Comparison of ENCODE assay signal across 10 cellular contexts in the genomic region with DNA sequence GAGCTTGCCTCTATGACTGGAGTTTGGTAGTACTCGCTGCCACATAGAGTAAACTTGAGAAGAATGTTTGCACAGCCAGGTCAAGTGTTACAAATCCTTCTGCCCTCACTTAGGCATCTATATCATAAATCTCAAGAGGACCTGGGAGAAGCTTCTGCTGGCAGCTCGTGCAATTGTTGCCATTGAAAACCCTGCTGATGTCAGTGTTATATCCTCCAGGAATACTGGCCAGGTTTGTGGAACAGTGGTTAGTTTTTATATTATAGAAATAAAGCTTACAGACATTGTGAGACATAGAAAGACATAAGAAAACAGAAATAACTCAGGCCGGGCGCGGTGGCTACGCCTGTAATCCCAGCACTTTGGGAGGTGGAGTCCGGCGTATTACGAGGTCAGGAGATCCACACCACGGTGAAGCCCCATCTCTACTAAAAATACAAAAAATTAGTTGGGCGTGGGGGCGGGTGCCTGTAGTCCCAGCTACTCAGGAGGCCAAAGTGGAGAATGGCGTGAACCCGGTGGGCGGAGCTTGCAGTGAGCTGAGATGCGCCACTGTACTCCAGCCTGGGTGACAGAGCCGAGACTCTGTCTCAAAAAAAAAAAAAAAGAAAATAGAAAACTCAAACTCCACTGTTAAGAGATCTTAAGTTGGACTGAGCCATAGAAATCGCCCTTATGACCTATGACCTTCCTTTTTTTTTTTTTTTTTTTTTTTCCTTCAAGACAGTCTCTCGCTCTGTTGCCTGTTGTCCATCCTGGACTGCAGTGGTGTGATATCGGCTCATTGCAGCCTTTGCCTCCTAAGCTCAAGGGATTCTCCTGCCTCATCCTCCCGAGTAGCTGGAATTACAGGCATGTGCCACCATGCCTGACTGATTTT. TPM values are rescaled to one million over a fixed set of nuclear protein-coding genes. Genes with fewer than 3 reads are reported as not detected.
DNase-seq lines count a peak whose midpoint lies in the region; ATAC-seq lines count a peak whose summit lies in the region.
"Had no signal": no experiment of that assay in that cellular context is flagged by ENCODE, and none has a peak within 500 bp of the region (broad histone marks: within the 10 kb centered on the region; RNA-seq: fewer than 3 reads in every experiment).

No MANE protein-coding gene starts in this region.

- ATAC-seq in activated T-cell treated with anti-CD3 and anti-CD28 coated beads, Interleukin-2, amount 50 U/mL, for 72 hours (replicated peaks in 1 of 2): no peak
- ATAC-seq in GM19324 (IDR thresholded peaks at IDR 0.05; ENCODE audit: low FRiP score, unreplicated experiment): no peak

- H3K9ac ChIP-seq in BLaER1: peak overlapping the region; percentile 99

- H3K4me1 Mint-ChIP-seq in IgD-negative memory B cell (peaks cover 14 to 28% (median 25%) of the 10 kb centered on the region in 3 donors), immature natural killer cell (peaks cover 42 to 61% of the 10 kb centered on the region in 2 donors)
- H3K4me1 Mint-ChIP-seq in activated T-cell treated with anti-CD3 and anti-CD28 coated beads, Interleukin-2, amount 50 U/mL, for 72 hours (ENCODE audit: low read depth): peaks cover 46% of the 10 kb centered on the region

- H4K20me1 ChIP-seq in BLaER1: peaks cover 71% of the 10 kb centered on the region

- H3K27me3 ChIP-seq in BLaER1: no peaks in the 10 kb centered on the region

- H3K4me2 ChIP-seq in BLaER1: peak overlapping the region; percentile 96

- H3K36me3 Mint-ChIP-seq in IgD-negative memory B cell (peaks cover 11% of the 10 kb centered on the region), immature natural killer cell (peaks cover 10 to 49% (median 28%) of the 10 kb centered on the region in 3 donors)
- peaks cover 23 to 54% of the 10 kb centered on the region in 2 donors for H3K36me3 Mint-ChIP-seq in activated T-cell treated with anti-CD3 and anti-CD28 coated beads, Interleukin-2, amount 50 U/mL, for 72 hours (ENCODE audit: insufficient read depth in 2 of 2)

- DNase-seq in activated T-cell treated with anti-CD3 and anti-CD28 coated beads, Interleukin-2, amount 50 U/mL, for 72 hours: peak in 1 of 2 donors; percentile 41
- DNase-seq in immature natural killer cell (no peak), GF-D8 (lab: John Stamatoyannopoulos, UW) (no peak), D341Med (ENCODE audit: low spot score) (no peak), COLO668 (lab: John Stamatoyannopoulos, UW; ENCODE audit: unreplicated experiment) (no peak)
- DNase-seq: GOT3, NCI-H1105 treated with DMSO at 0.1 percent for 48 hours had no signal

- H3K36me3 ChIP-seq in BLaER1: peaks cover 63% of the 10 kb centered on the region

- H3K27ac Mint-ChIP-seq in IgD-negative memory B cell (peak overlapping the region in 2 of 3 donors; percentile 33 to 80), immature natural killer cell (peak overlapping the region; percentile 46 to 97 (median 92))
- H3K27ac Mint-ChIP-seq in activated T-cell treated with anti-CD3 and anti-CD28 coated beads, Interleukin-2, amount 50 U/mL, for 72 hours: peak overlapping the region; percentile 92

- no peaks in the 10 kb centered on the region for H3K9me3 ChIP-seq in BLaER1

- peak overlapping the region; percentile 91 for H3K4me3 ChIP-seq in BLaER1

- H3K4me3 Mint-ChIP-seq in IgD-negative memory B cell (peak overlapping the region in 3 of 4 donors; percentile 86 to 94 (median 87)), immature natural killer cell (peak overlapping the region in 3 of 5 donors; percentile 94 to 99 (median 96))
- peak overlapping the region; percentile 90 to 95 for H3K4me3 Mint-ChIP-seq in activated T-cell treated with anti-CD3 and anti-CD28 coated beads, Interleukin-2, amount 50 U/mL, for 72 hours

- H3K27ac ChIP-seq in BLaER1: peak overlapping the region; percentile 99

- H3K9me3 Mint-ChIP-seq in IgD-negative memory B cell (no peaks in the 10 kb centered on the region), immature natural killer cell (no peaks in the 10 kb centered on the region)
- H3K9me3 Mint-ChIP-seq in activated T-cell treated with anti-CD3 and anti-CD28 coated beads, Interleukin-2, amount 50 U/mL, for 72 hours: no peaks in the 10 kb centered on the region

- peaks cover 61% of the 10 kb centered on the region for H3K4me1 ChIP-seq in BLaER1

- H3K27me3 Mint-ChIP-seq in IgD-negative memory B cell (no peaks in the 10 kb centered on the region), immature natural killer cell (ENCODE audit: low read depth in 3 of 3) (peaks cover 3 to 12% (median 11%) of the 10 kb centered on the region in 3 donors)
- H3K27me3 Mint-ChIP-seq in activated T-cell treated with anti-CD3 and anti-CD28 coated beads, Interleukin-2, amount 50 U/mL, for 72 hours (ENCODE audit: low read depth): no peaks in the 10 kb centered on the region

RNA-seq across cellular contexts. Expression of gene RPSA, which starts 2.2 kb away (rescaled TPM):
- polyA plus RNA-seq in IgD-negative memory B cell: 1,214 TPM
- 1,000 to 10,000 TPM; 2,329 to 2,816 TPM for total RNA-seq in activated T-cell treated with anti-CD3 and anti-CD28 coated beads, Interleukin-2, amount 50 U/mL, for 72 hours
- polyA plus RNA-seq in immature natural killer cell: 100 to 1,000 TPM; 496 to 820 (median 547) TPM

RNA-seq across cellular contexts. Expression of gene SLC25A38, which starts 25.6 kb away (rescaled TPM):
- polyA plus RNA-seq in IgD-negative memory B cell (50.7 TPM), immature natural killer cell (10 to 100 TPM; 32.1 to 55.0 (median 37.8) TPM)
- 10 to 100 TPM; 37.5 to 39.7 TPM for total RNA-seq in activated T-cell treated with anti-CD3 and anti-CD28 coated beads, Interleukin-2, amount 50 U/mL, for 72 hours

RNA-seq across cellular contexts. Expression of gene MOBP, which starts 58.7 kb away (rescaled TPM):
- polyA plus RNA-seq in IgD-negative memory B cell (not detected), immature natural killer cell (not detected)
- total RNA-seq in activated T-cell treated with anti-CD3 and anti-CD28 coated beads, Interleukin-2, amount 50 U/mL, for 72 hours: under 1 TPM in 1 of 2 donors, not detected in 1; 0.34 TPM
